In genomic region chr15:75348563-75349350, GRCh38 we compare ENCODE assay signal across 8 cellular contexts. TPM values are rescaled to one million over a fixed set of nuclear protein-coding genes. Genes with fewer than 3 reads are reported as not detected.
A peak's percentile ranks its signal among the peaks of the same experiment; 100 is the strongest.
DNase-seq lines count a peak whose midpoint lies in the region; ATAC-seq and TF ChIP-seq lines count a peak whose summit lies in the region.

No MANE protein-coding gene starts in this region.

- H3K36me3 ChIP-seq in iPS-18a (ENCODE audit: control insufficient read depth, low read depth, low read length) (no peaks in the 10 kb centered on the region), smooth muscle cell (ENCODE audit: low read depth) (no peaks in the 10 kb centered on the region)

- TF ChIP-seq CTCF in smooth muscle cell (IDR thresholded peaks at IDR 0.05; ENCODE audit: borderline replicate concordance, insufficient read depth, poor library complexity, severe bottlenecking) = no peak

- H3K4me3 Mint-ChIP-seq in T-helper 2 cell treated with Interferon-gamma antibody and Interleukin-4, amounts not matched to agents 5 μg/mL and 100 μg/mL, for 36 hours = peak overlapping the region; percentile 21
- H3K4me3 Mint-ChIP-seq in activated naive CD8-positive, alpha-beta T cell treated with anti-CD3 and anti-CD28 coated beads, Interleukin-2, amount 10 ng/mL, durations not matched to agents 7 days and 5 days = peak overlapping the region; percentile 50

- WGBS in smooth muscle cell (ENCODE audit: low lambda C conversion rate) = 51% methylated on average over 44 of the region's 46 CpGs

- H3K4me1 Mint-ChIP-seq in T-helper 2 cell treated with Interferon-gamma antibody and Interleukin-4, amounts not matched to agents 5 μg/mL and 100 μg/mL, for 36 hours (ENCODE audit: low read depth) = peaks cover 14% of the 10 kb centered on the region
- peaks cover 17% of the 10 kb centered on the region for H3K4me1 Mint-ChIP-seq in activated naive CD8-positive, alpha-beta T cell treated with anti-CD3 and anti-CD28 coated beads, Interleukin-2, amount 10 ng/mL, durations not matched to agents 7 days and 5 days

- POLR2A ChIA-PET in activated naive CD8-positive, alpha-beta T cell treated with anti-CD3 and anti-CD28 coated beads, Interleukin-2, amount 10 ng/mL, durations not matched to agents 7 days and 5 days (lab: Charles Lee) = interaction anchor here (1.2 to 2.9 kb wide), 2 partner anchors 19 to 299 kb away, joined by 3 to 10 read pairs; partner anchors contain the start of genes MAN2C1 and SNX33

- H3K9ac ChIP-seq in iPS-18a (ENCODE audit: low read length) = peak overlapping the region; percentile 49
- H3K9ac ChIP-seq in smooth muscle cell (ENCODE audit: low read depth) = peak overlapping the region; percentile 80

- no peaks in the 10 kb centered on the region for H3K9me3 ChIP-seq in iPS-18a (ENCODE audit: control insufficient read depth, low read depth, low read length)
- no peaks in the 10 kb centered on the region for H3K9me3 ChIP-seq in smooth muscle cell (replicated peaks; ENCODE audit: low read depth)

- H3K27ac Mint-ChIP-seq in T-helper 2 cell treated with Interferon-gamma antibody and Interleukin-4, amounts not matched to agents 5 μg/mL and 100 μg/mL, for 36 hours = peak overlapping the region; percentile 55
- peak overlapping the region; percentile 99 for H3K27ac Mint-ChIP-seq in activated naive CD8-positive, alpha-beta T cell treated with anti-CD3 and anti-CD28 coated beads, Interleukin-2, amount 10 ng/mL, durations not matched to agents 7 days and 5 days

- peaks cover 31% of the 10 kb centered on the region for H3K27me3 Mint-ChIP-seq in T-helper 2 cell treated with Interferon-gamma antibody and Interleukin-4, amounts not matched to agents 5 μg/mL and 100 μg/mL, for 36 hours (ENCODE audit: low read depth)
- H3K27me3 Mint-ChIP-seq in activated naive CD8-positive, alpha-beta T cell treated with anti-CD3 and anti-CD28 coated beads, Interleukin-2, amount 10 ng/mL, durations not matched to agents 7 days and 5 days = peaks cover 18% of the 10 kb centered on the region

- peak overlapping the region; percentile 66 for H3K4me3 ChIP-seq in iPS-18a (ENCODE audit: low read length)
- peak overlapping the region; percentile 83 for H3K4me3 ChIP-seq in smooth muscle cell

- H3K36me3 Mint-ChIP-seq in T-helper 2 cell treated with Interferon-gamma antibody and Interleukin-4, amounts not matched to agents 5 μg/mL and 100 μg/mL, for 36 hours (ENCODE audit: low read depth) = peaks cover 23% of the 10 kb centered on the region
- peaks cover 38% of the 10 kb centered on the region for H3K36me3 Mint-ChIP-seq in activated naive CD8-positive, alpha-beta T cell treated with anti-CD3 and anti-CD28 coated beads, Interleukin-2, amount 10 ng/mL, durations not matched to agents 7 days and 5 days

- no peak for DNase-seq in T-helper 2 cell treated with Interferon-gamma antibody and Interleukin-4, amounts not matched to agents 5 μg/mL and 100 μg/mL, for 36 hours (ENCODE audit: low spot score)
- DNase-seq in T-helper 2 cell (no peak), smooth muscle cell (lab: John Stamatoyannopoulos, UW; ENCODE audit: unreplicated experiment) (no peak), NCI-H1105 (lab: John Stamatoyannopoulos, UW) (no peak), NCI-H524 treated with DMSO at 0.1 percent for 48 hours (lab: John Stamatoyannopoulos, UW) (no peak)
- no peak for DNase-seq in activated naive CD8-positive, alpha-beta T cell treated with anti-CD3 and anti-CD28 coated beads, Interleukin-2, amount 10 ng/mL, durations not matched to agents 7 days and 5 days

- peak overlapping the region; percentile 100 for H3K4me2 ChIP-seq in smooth muscle cell

- H3K4me1 ChIP-seq in iPS-18a (ENCODE audit: control insufficient read depth, low read depth, low read length) = no peaks in the 10 kb centered on the region
- peaks cover 6% of the 10 kb centered on the region for H3K4me1 ChIP-seq in smooth muscle cell (ENCODE audit: low read depth)

- no peaks in the 10 kb centered on the region for H3K79me2 ChIP-seq in smooth muscle cell (ENCODE audit: low read depth)

- H3F3A ChIP-seq in smooth muscle cell (ENCODE audit: low read depth) = no peaks in the 10 kb centered on the region

- no peak for ATAC-seq in activated naive CD8-positive, alpha-beta T cell treated with anti-CD3 and anti-CD28 coated beads, Interleukin-2, amount 10 ng/mL, durations not matched to agents 7 days and 5 days (ENCODE audit: low read depth)
- ATAC-seq in GM21390 (IDR thresholded peaks at IDR 0.05; ENCODE audit: unreplicated experiment) = no peak

- no peaks in the 10 kb centered on the region for H4K20me1 ChIP-seq in smooth muscle cell (ENCODE audit: low read depth)

- no peak overlapping the region for H2AFZ ChIP-seq in smooth muscle cell (ENCODE audit: low read depth)

- peaks cover 45% of the 10 kb centered on the region for H3K27me3 ChIP-seq in iPS-18a (ENCODE audit: control insufficient read depth, insufficient read depth, low read length)
- H3K27me3 ChIP-seq in smooth muscle cell (ENCODE audit: low read depth) = no peaks in the 10 kb centered on the region

- H3K27ac ChIP-seq in iPS-18a (ENCODE audit: low read length) = no peak overlapping the region
- H3K27ac ChIP-seq in smooth muscle cell (ENCODE audit: low read depth) = no peak overlapping the region

- H3K9me3 Mint-ChIP-seq in T-helper 2 cell treated with Interferon-gamma antibody and Interleukin-4, amounts not matched to agents 5 μg/mL and 100 μg/mL, for 36 hours = peaks cover 18% of the 10 kb centered on the region
- H3K9me3 Mint-ChIP-seq in activated naive CD8-positive, alpha-beta T cell treated with anti-CD3 and anti-CD28 coated beads, Interleukin-2, amount 10 ng/mL, durations not matched to agents 7 days and 5 days = peaks cover 16% of the 10 kb centered on the region

RNA-seq across cellular contexts. Expression of gene NEIL1, which starts 1.9 kb away (rescaled TPM):
- total RNA-seq in activated naive CD8-positive, alpha-beta T cell treated with anti-CD3 and anti-CD28 coated beads, Interleukin-2, amount 10 ng/mL, durations not matched to agents 7 days and 5 days = 1 to 10 TPM; 8.6 to 9.8 TPM
- total RNA-seq in smooth muscle cell = 2.5 and 4.1 TPM in 2 replicates
- 15.1 and 20.3 TPM in 2 replicates for polyA plus RNA-seq in smooth muscle cell

RNA-seq across cellular contexts. Expression of gene COMMD4, which starts 12.9 kb away (rescaled TPM):
- 10 to 100 TPM; 78.2 to 79.3 TPM for total RNA-seq in activated naive CD8-positive, alpha-beta T cell treated with anti-CD3 and anti-CD28 coated beads, Interleukin-2, amount 10 ng/mL, durations not matched to agents 7 days and 5 days
- 39.7 and 48.9 TPM in 2 replicates for total RNA-seq in smooth muscle cell
- polyA plus RNA-seq in smooth muscle cell = 67.1 and 72.4 TPM in 2 replicates

RNA-seq across cellular contexts. Expression of gene MAN2C1, which starts 19.6 kb away (rescaled TPM):
- 100 to 1,000 TPM; 232 to 235 TPM for total RNA-seq in activated naive CD8-positive, alpha-beta T cell treated with anti-CD3 and anti-CD28 coated beads, Interleukin-2, amount 10 ng/mL, durations not matched to agents 7 days and 5 days
- 53.6 and 64.5 TPM in 2 replicates for total RNA-seq in smooth muscle cell
- 70.7 and 80.4 TPM in 2 replicates for polyA plus RNA-seq in smooth muscle cell
